19 cellular contexts compared by ENCODE assay signal in the genomic region with DNA sequence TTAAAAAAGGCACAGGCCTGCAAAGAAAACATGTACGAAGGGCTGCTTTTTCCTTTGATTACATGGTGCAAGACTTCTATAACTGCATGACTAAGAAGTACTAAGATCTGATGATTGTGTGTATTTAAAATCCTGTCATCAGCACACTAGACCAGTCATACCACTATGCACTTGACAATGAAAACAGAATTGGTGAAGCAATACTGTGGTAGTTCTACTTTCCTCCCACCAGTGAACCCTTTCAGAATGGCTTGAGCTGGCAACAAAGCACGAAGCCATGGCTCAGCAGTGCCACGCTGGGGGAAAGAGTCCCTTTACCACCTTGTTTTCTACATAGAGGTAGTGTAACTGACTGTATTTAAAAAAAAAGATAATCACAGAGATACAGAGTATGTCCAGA. TPM values are rescaled to one million over a fixed set of nuclear protein-coding genes. Genes with fewer than 3 reads are reported as not detected.
DNase-seq lines count a peak whose midpoint lies in the region; ATAC-seq and TF ChIP-seq lines count a peak whose summit lies in the region.
"Had no signal": no experiment of that assay in that cellular context is flagged by ENCODE, and none has a peak within 500 bp of the region (broad histone marks: within the 10 kb centered on the region; RNA-seq: fewer than 3 reads in every experiment).

No MANE protein-coding gene starts in this region.

- no peak overlapping the region for H2AFZ ChIP-seq in SK-N-SH (ENCODE audit: low read depth)

- H3K36me3 ChIP-seq in SK-N-SH (replicated peaks in 1 of 2; ENCODE audit: control insufficient read depth in 1 of 2, insufficient read depth in 2 of 2, low read length in 1 of 2) (no peaks in the 10 kb centered on the region), upper lobe of right lung (no peaks in the 10 kb centered on the region)

- H3K9me2 ChIP-seq in SK-N-SH = no peaks in the 10 kb centered on the region

- no peak overlapping the region for H3K9ac ChIP-seq in SK-N-SH

- H3K9me3 Mint-ChIP-seq in brain = peaks cover 0 to 10% (median 3%) of the 10 kb centered on the region in 5 experiments
- H3K9me3 Mint-ChIP-seq: central memory CD8-positive, alpha-beta T cell; natural killer cell treated with Interleukin-12 subunit alpha and Interleukin-12 subunit beta and Interleukin-15 and Interleukin-18, amount 100 ng/mL, for 72 hours had no signal

- TF ChIP-seq EP300 in SK-N-SH (IDR thresholded peaks at IDR 0.05; ENCODE audit: borderline replicate concordance in 1 of 2, low read depth in 1 of 2, low read length in 1 of 2) = no peak

- H3K4me3 Mint-ChIP-seq in brain = peak overlapping the region in 1 of 5 experiments; percentile 44
- H3K4me3 Mint-ChIP-seq: central memory CD8-positive, alpha-beta T cell; natural killer cell treated with Interleukin-12 subunit alpha and Interleukin-12 subunit beta and Interleukin-15 and Interleukin-18, amount 100 ng/mL, for 72 hours had no signal

- peaks cover 4% of the 10 kb centered on the region for H3K27me3 Mint-ChIP-seq in brain
- H3K27me3 Mint-ChIP-seq: central memory CD8-positive, alpha-beta T cell; natural killer cell treated with Interleukin-12 subunit alpha and Interleukin-12 subunit beta and Interleukin-15 and Interleukin-18, amount 100 ng/mL, for 72 hours had no signal

- H3K4me3 ChIP-seq in SK-N-SH (ENCODE audit: low read depth in 2 of 2, low read length in 1 of 2) (no peak overlapping the region), fibroblast of the aortic adventitia (ENCODE audit: low read depth, low read length) (no peak overlapping the region), upper lobe of right lung (no peak overlapping the region)

- H3K9me3 ChIP-seq in SK-N-SH (no peaks in the 10 kb centered on the region), upper lobe of right lung (no peaks in the 10 kb centered on the region)

- DNase-seq in SK-N-SH (no peak), fibroblast of the aortic adventitia (ENCODE audit: low read depth) (peak; percentile 32), upper lobe of right lung (no peak), NCI-H1105 treated with DMSO at 0.1 percent for 48 hours (lab: John Stamatoyannopoulos, UW) (no peak), NCI-H526 treated with DMSO at 0.1 percent for 48 hours (lab: John Stamatoyannopoulos, UW) (no peak)
- DNase-seq: activated CD8-positive, alpha-beta memory T cell treated with anti-CD3 and anti-CD28 coated beads, Interleukin-2, amount 50 U/mL, for 4 hours; activated naive CD4-positive, alpha-beta T cell treated with Interleukin-2 at 50 U/mL for 16 hours; GDM1; KG1; NCI-H1694; NCI-H524; retina; substantia nigra had no signal

- TF ChIP-seq CTCF in SK-N-SH (IDR thresholded peaks at IDR 0.05) = no peak
- no peak for TF ChIP-seq CTCF in brain (conservative IDR thresholded peaks at IDR 0.05)
- no peak for TF ChIP-seq CTCF in fibroblast of the aortic adventitia (IDR thresholded peaks at IDR 0.05; ENCODE audit: insufficient read depth, low read length)
- TF ChIP-seq CTCF in upper lobe of right lung (IDR thresholded peaks at IDR 0.05) = no peak

- H3K27ac ChIP-seq in SK-N-SH (ENCODE audit: low read depth in 2 of 2, low read length in 1 of 2) (no peak overlapping the region), upper lobe of right lung (no peak overlapping the region)
- H3K27ac ChIP-seq: HL-60 had no signal

- H3K27me3 ChIP-seq in SK-N-SH (ENCODE audit: insufficient read depth) (no peaks in the 10 kb centered on the region), upper lobe of right lung (no peaks in the 10 kb centered on the region)

- H3K4me1 Mint-ChIP-seq in brain = peaks cover 44% of the 10 kb centered on the region

- ATAC-seq in SK-N-SH treated with all-trans-retinoic acid at 6 μM for 48 hours (no peak), upper lobe of right lung (peak; percentile 80), HG02885 (IDR thresholded peaks at IDR 0.05; ENCODE audit: poor library complexity, unreplicated experiment) (no peak)

- H3K4me1 ChIP-seq in SK-N-SH (ENCODE audit: control insufficient read depth in 1 of 2, insufficient read depth in 2 of 2, low read depth in 1 of 2, low read length in 1 of 2) (peaks cover 3 to 7% of the 10 kb centered on the region in 2 experiments; a peak in 2 of 4 replicates), upper lobe of right lung (peaks cover 5% of the 10 kb centered on the region)

- intact Hi-C loops in upper lobe of right lung (cut with DNase I) = loop anchor here (10.0 kb wide), 2 partner anchors 176 to 206 kb away; partner anchors contain the start of genes NR2F1 and NR2F1-AS1

- 89% methylated on average over 3 of the region's 3 CpGs for WGBS in SK-N-SH (ENCODE audit: low lambda C conversion rate)

- no peak overlapping the region for H3K4me2 ChIP-seq in SK-N-SH

- POLR2A ChIA-PET in SK-N-SH (lab: Yijun Ruan, JAX) = no interaction called here

- H3F3A ChIP-seq in SK-N-SH (replicated peaks; ENCODE audit: insufficient read depth) = peaks cover 15% of the 10 kb centered on the region

- TF ChIP-seq RAD21 in SK-N-SH (IDR thresholded peaks at IDR 0.05; ENCODE audit: low read length) = peak; percentile 20; the same call in 1 of the 2 replicates

- H3K27ac Mint-ChIP-seq in brain = peak overlapping the region in 3 of 5 experiments; percentile 11 to 92 (median 75)
- H3K27ac Mint-ChIP-seq: natural killer cell treated with Interleukin-12 subunit alpha and Interleukin-12 subunit beta and Interleukin-15 and Interleukin-18, amount 100 ng/mL, for 72 hours had no signal

- H3K79me2 ChIP-seq in SK-N-SH (ENCODE audit: insufficient read depth) = no peaks in the 10 kb centered on the region

- no peaks in the 10 kb centered on the region for H4K20me1 ChIP-seq in SK-N-SH (ENCODE audit: insufficient read depth)

- peaks cover 19% of the 10 kb centered on the region for H3K36me3 Mint-ChIP-seq in brain

- CTCF ChIA-PET in SK-N-SH (lab: Yijun Ruan, JAX) = interaction anchor here (0.5 to 4.3 kb wide), 7 partner anchors 11 to 1059 kb away, joined by 3 to 27 read pairs (median 3); partner anchors contain the start of gene NR2F1

TF ChIP-seq in SK-N-SH, 30 proteins besides CTCF, POLR2A, EP300 and RAD21:
- no peak for TF ChIP-seq GATA2 (CRISPR knock-in tag; IDR thresholded peaks at IDR 0.05)
- TF ChIP-seq MXI1 (IDR thresholded peaks at IDR 0.05; ENCODE audit: low read depth, low read length) = no peak
- no peak for TF ChIP-seq EZH2phosphoT487 (IDR thresholded peaks at IDR 0.05; ENCODE audit: borderline replicate concordance, low read depth)

TF ChIP-seq in SK-N-SH treated with all-trans-retinoic acid at 6 μM for 48 hours, 23 proteins besides CTCF, POLR2A, EP300 and RAD21:
- no peak for TF ChIP-seq RARB (CRISPR knock-in tag; IDR thresholded peaks at IDR 0.05)
- no peak for TF ChIP-seq ESRRG (CRISPR knock-in tag; IDR thresholded peaks at IDR 0.05)
- TF ChIP-seq, protein P1, sequence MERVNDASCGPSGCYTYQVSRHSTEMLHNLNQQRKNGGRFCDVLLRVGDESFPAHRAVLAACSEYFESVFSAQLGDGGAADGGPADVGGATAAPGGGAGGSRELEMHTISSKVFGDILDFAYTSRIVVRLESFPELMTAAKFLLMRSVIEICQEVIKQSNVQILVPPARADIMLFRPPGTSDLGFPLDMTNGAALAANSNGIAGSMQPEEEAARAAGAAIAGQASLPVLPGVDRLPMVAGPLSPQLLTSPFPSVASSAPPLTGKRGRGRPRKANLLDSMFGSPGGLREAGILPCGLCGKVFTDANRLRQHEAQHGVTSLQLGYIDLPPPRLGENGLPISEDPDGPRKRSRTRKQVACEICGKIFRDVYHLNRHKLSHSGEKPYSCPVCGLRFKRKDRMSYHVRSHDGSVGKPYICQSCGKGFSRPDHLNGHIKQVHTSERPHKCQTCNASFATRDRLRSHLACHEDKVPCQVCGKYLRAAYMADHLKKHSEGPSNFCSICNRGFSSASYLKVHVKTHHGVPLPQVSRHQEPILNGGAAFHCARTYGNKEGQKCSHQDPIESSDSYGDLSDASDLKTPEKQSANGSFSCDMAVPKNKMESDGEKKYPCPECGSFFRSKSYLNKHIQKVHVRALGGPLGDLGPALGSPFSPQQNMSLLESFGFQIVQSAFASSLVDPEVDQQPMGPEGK (CRISPR knock-in tag; IDR thresholded peaks at IDR 0.05; ENCODE audit: borderline replicate concordance) = no peak
- TF ChIP-seq, protein P2, sequence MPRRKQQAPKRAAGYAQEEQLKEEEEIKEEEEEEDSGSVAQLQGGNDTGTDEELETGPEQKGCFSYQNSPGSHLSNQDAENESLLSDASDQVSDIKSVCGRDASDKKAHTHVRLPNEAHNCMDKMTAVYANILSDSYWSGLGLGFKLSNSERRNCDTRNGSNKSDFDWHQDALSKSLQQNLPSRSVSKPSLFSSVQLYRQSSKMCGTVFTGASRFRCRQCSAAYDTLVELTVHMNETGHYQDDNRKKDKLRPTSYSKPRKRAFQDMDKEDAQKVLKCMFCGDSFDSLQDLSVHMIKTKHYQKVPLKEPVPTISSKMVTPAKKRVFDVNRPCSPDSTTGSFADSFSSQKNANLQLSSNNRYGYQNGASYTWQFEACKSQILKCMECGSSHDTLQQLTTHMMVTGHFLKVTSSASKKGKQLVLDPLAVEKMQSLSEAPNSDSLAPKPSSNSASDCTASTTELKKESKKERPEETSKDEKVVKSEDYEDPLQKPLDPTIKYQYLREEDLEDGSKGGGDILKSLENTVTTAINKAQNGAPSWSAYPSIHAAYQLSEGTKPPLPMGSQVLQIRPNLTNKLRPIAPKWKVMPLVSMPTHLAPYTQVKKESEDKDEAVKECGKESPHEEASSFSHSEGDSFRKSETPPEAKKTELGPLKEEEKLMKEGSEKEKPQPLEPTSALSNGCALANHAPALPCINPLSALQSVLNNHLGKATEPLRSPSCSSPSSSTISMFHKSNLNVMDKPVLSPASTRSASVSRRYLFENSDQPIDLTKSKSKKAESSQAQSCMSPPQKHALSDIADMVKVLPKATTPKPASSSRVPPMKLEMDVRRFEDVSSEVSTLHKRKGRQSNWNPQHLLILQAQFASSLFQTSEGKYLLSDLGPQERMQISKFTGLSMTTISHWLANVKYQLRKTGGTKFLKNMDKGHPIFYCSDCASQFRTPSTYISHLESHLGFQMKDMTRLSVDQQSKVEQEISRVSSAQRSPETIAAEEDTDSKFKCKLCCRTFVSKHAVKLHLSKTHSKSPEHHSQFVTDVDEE (CRISPR knock-in tag; IDR thresholded peaks at IDR 0.05) = no peak
- no peak for TF ChIP-seq BACH2 (CRISPR knock-in tag; IDR thresholded peaks at IDR 0.05; ENCODE audit: borderline replicate concordance)
- TF ChIP-seq ZFP3 (CRISPR knock-in tag; IDR thresholded peaks at IDR 0.05) = no peak
TF ChIP-seq in SK-N-SH treated with all-trans-retinoic acid at 6 μM for 48 hours: peak in this region for 0.

RNA-seq across cellular contexts. Expression of gene POU5F2, which starts 49.0 kb away (rescaled TPM):
- polyA plus RNA-seq in SK-N-SH (2012; rRNA removed) = 0.02 TPM in 2 replicates
- under 0.01 TPM in 1 of 2 replicates, not detected in the other for polyA plus RNA-seq in SK-N-SH (2012; cell fraction: cytosol; rRNA removed)
- polyA plus RNA-seq in SK-N-SH (2012; cell fraction: nucleus; rRNA removed) = 0.40 and 0.67 TPM in 2 replicates
- not detected for polyA plus RNA-seq in brain (ENCODE audit: insufficient read depth, low read depth, low replicate concordance)
- 1.2 and 3.1 TPM in 2 replicates for total RNA-seq in fibroblast of the aortic adventitia (ENCODE audit: low replicate concordance)
- 1.6 TPM for total RNA-seq in upper lobe of right lung
